In genomic region chr13:57629391-57629804, GRCh38 we compare ENCODE assay signal across 8 cellular contexts. TPM values are rescaled to one million over a fixed set of nuclear protein-coding genes. Genes with fewer than 3 reads are reported as not detected.
DNase-seq lines count a peak whose midpoint lies in the region; ATAC-seq and TF ChIP-seq lines count a peak whose summit lies in the region.

No MANE protein-coding gene starts in this region.

- no peak overlapping the region for H3K27ac Mint-ChIP-seq in activated T-helper 1 cell treated with anti-CD3 and anti-CD28 coated beads, Interleukin-12 subunit alpha, Interleukin-12 subunit beta, Interleukin-2, Interleukin-4 antibody, amounts not matched to agents 30 ng/mL and 10 ng/mL and 1 ng/mL, durations not matched to agents 14 hours and 24 hours and 36 hours

- H3K36me3 ChIP-seq in HEK293 (ENCODE audit: control insufficient read depth in 2 of 2, insufficient read depth in 1 of 2, low read length in 2 of 2) (peaks cover 0 to 15% of the 10 kb centered on the region in 2 experiments; a peak in 1 of 3 replicates), gastrocnemius medialis (no peaks in the 10 kb centered on the region)

- ATAC-seq in right cardiac atrium (peak in 1 of 2 donors; percentile 10), gastrocnemius medialis (no peak), GM18511 (IDR thresholded peaks at IDR 0.05; ENCODE audit: unreplicated experiment) (no peak)

- intact Hi-C loops in activated T-helper 1 cell treated with anti-CD3 and anti-CD28 coated beads, Interleukin-12 subunit alpha, Interleukin-12 subunit beta, Interleukin-2, Interleukin-4 antibody, amounts not matched to agents 30 ng/mL and 10 ng/mL and 1 ng/mL, durations not matched to agents 14 hours and 24 hours and 36 hours (cut with micrococcal nuclease), result no loop called here
- intact Hi-C loops in right cardiac atrium (cut with DNase I) (loop anchor here in 1 of 4 donors (5.0 kb wide), 1 partner anchor 228 kb away; no protein-coding TSS in a partner anchor), gastrocnemius medialis (cut with DNase I; ENCODE audit: low total_unique reads) (no loop called here)

- H3K4me1 Mint-ChIP-seq in activated T-helper 1 cell treated with anti-CD3 and anti-CD28 coated beads, Interleukin-12 subunit alpha, Interleukin-12 subunit beta, Interleukin-2, Interleukin-4 antibody, amounts not matched to agents 30 ng/mL and 10 ng/mL and 1 ng/mL, durations not matched to agents 14 hours and 24 hours and 36 hours (ENCODE audit: low read depth), result peaks cover 33% of the 10 kb centered on the region

- H3K9me3 ChIP-seq in HEK293 (ENCODE audit: control insufficient read depth, insufficient read depth, low read depth, low read length), result no peaks in the 10 kb centered on the region
- no peaks in the 10 kb centered on the region for H3K9me3 ChIP-seq in right cardiac atrium (ENCODE audit: control insufficient read depth, low read length)
- H3K9me3 ChIP-seq in gastrocnemius medialis, result no peaks in the 10 kb centered on the region

- H3K4me3 ChIP-seq in HEK293 (ENCODE audit: low read depth, low read length) (peak overlapping the region; percentile 72), right cardiac atrium (ENCODE audit: low read length) (peak overlapping the region; percentile 75), gastrocnemius medialis (peak overlapping the region; percentile 54 to 61 (median 58))

- POLR2A ChIA-PET in HEK293 (lab: Yijun Ruan, JAX), result interaction anchor here (0.6 kb wide), 2 partner anchors 12 to 507 kb away, joined by 3 to 4 read pairs; no protein-coding TSS in a partner anchor

- H3K27ac ChIP-seq in HEK293 (ENCODE audit: extremely low read depth, low read depth, low read length) (no peak overlapping the region), right cardiac atrium (ENCODE audit: low read length) (no peak overlapping the region), gastrocnemius medialis (no peak overlapping the region)

- no peaks in the 10 kb centered on the region for H3K9me3 Mint-ChIP-seq in activated T-helper 1 cell treated with anti-CD3 and anti-CD28 coated beads, Interleukin-12 subunit alpha, Interleukin-12 subunit beta, Interleukin-2, Interleukin-4 antibody, amounts not matched to agents 30 ng/mL and 10 ng/mL and 1 ng/mL, durations not matched to agents 14 hours and 24 hours and 36 hours

- H3K4me3 Mint-ChIP-seq in activated T-helper 1 cell treated with anti-CD3 and anti-CD28 coated beads, Interleukin-12 subunit alpha, Interleukin-12 subunit beta, Interleukin-2, Interleukin-4 antibody, amounts not matched to agents 30 ng/mL and 10 ng/mL and 1 ng/mL, durations not matched to agents 14 hours and 24 hours and 36 hours, result peak overlapping the region; percentile 56

- in situ Hi-C loops in gastrocnemius medialis (cut with MboI; ENCODE audit: low sequenced_read_pairs in 4 of 4), result loop anchor here in 1 of 4 donors (25.0 kb wide), 1 partner anchor 1683 kb away; no protein-coding TSS in a partner anchor

- no peaks in the 10 kb centered on the region for H3K4me1 ChIP-seq in HEK293 (ENCODE audit: control insufficient read depth, insufficient read depth, low read length)
- H3K4me1 ChIP-seq in right cardiac atrium (ENCODE audit: control insufficient read depth, insufficient read depth, low read length), result no peaks in the 10 kb centered on the region
- H3K4me1 ChIP-seq in gastrocnemius medialis, result peaks cover 18 to 26% of the 10 kb centered on the region in 2 donors

- peaks cover 47% of the 10 kb centered on the region for H3K27me3 Mint-ChIP-seq in activated T-helper 1 cell treated with anti-CD3 and anti-CD28 coated beads, Interleukin-12 subunit alpha, Interleukin-12 subunit beta, Interleukin-2, Interleukin-4 antibody, amounts not matched to agents 30 ng/mL and 10 ng/mL and 1 ng/mL, durations not matched to agents 14 hours and 24 hours and 36 hours (ENCODE audit: insufficient read depth)

- 1% methylated on average over 29 of the region's 29 CpGs for WGBS in right cardiac atrium

- CTCF ChIA-PET in HEK293 (lab: Yijun Ruan, JAX), result interaction anchor here (0.6 kb wide), 1 partner anchor 600 kb away, joined by 3 read pairs; no protein-coding TSS in a partner anchor

- no peak for TF ChIP-seq CTCF in HEK293 (tag by site-specific recombination; IDR thresholded peaks at IDR 0.05)
- no peak for TF ChIP-seq CTCF in gastrocnemius medialis (IDR thresholded peaks at IDR 0.05 in 4 of 5, conservative IDR thresholded peaks at IDR 0.05 in 1 of 5)

- TF ChIP-seq POLR2A in gastrocnemius medialis (IDR thresholded peaks at IDR 0.05), result no peak

- H3K36me3 Mint-ChIP-seq in activated T-helper 1 cell treated with anti-CD3 and anti-CD28 coated beads, Interleukin-12 subunit alpha, Interleukin-12 subunit beta, Interleukin-2, Interleukin-4 antibody, amounts not matched to agents 30 ng/mL and 10 ng/mL and 1 ng/mL, durations not matched to agents 14 hours and 24 hours and 36 hours (ENCODE audit: low read depth), result peaks cover 4% of the 10 kb centered on the region

- no peaks in the 10 kb centered on the region for H3K27me3 ChIP-seq in right cardiac atrium (ENCODE audit: control insufficient read depth, insufficient read depth)
- H3K27me3 ChIP-seq in gastrocnemius medialis, result peaks cover 44 to 70% (median 61%) of the 10 kb centered on the region in 3 donors

- no peak for DNase-seq in activated T-helper 1 cell treated with anti-CD3 and anti-CD28 coated beads, Interleukin-12 subunit alpha, Interleukin-12 subunit beta, Interleukin-2, Interleukin-4 antibody, amounts not matched to agents 30 ng/mL and 10 ng/mL and 1 ng/mL, durations not matched to agents 14 hours and 24 hours and 36 hours (ENCODE audit: low spot score)
- DNase-seq in right cardiac atrium (peak; percentile 21 to 50 (median 50)), gastrocnemius medialis (no peak), activated gamma-delta T cell treated with Interleukin-2 at 50 U/mL for 16 hours (no peak)
- no peak for DNase-seq in stimulated activated CD4-positive, alpha-beta T cell treated with anti-CD3 and anti-CD28 coated beads, Interleukin-12 subunit alpha, Interleukin-12 subunit beta, amount 100 ng/mL, for 4 hours
- no peak for DNase-seq in activated naive CD4-positive, alpha-beta T cell (lab: John Stamatoyannopoulos, UW)

TF ChIP-seq in HEK293, 187 proteins besides CTCF, POLR2A, EP300 and RAD21:
- TF ChIP-seq ZSCAN4 (tag by site-specific recombination; IDR thresholded peaks at IDR 0.05), result peak; percentile 68
- TF ChIP-seq YY1 (tag by site-specific recombination; IDR thresholded peaks at IDR 0.05), result no peak
- TF ChIP-seq SETDB1 (IDR thresholded peaks at IDR 0.05; ENCODE audit: insufficient read length, low read length), result no peak
- 0 out of 2 replicates have a peak, but pooled peaks have one; percentile 19 for TF ChIP-seq PRDM1 (tag by site-specific recombination; IDR thresholded peaks at IDR 0.05)
- peak; percentile 68 for TF ChIP-seq ZFHX2 (tag by site-specific recombination; conservative IDR thresholded peaks at IDR 0.05)

RNA-seq across cellular contexts. Expression of gene PCDH17, which starts 2.1 kb away (rescaled TPM):
- total RNA-seq in activated T-helper 1 cell treated with anti-CD3 and anti-CD28 coated beads, Interleukin-12 subunit alpha, Interleukin-12 subunit beta, Interleukin-2, Interleukin-4 antibody, amounts not matched to agents 30 ng/mL and 10 ng/mL and 1 ng/mL, durations not matched to agents 14 hours and 24 hours and 36 hours, result 0.05 and 0.07 TPM in 2 replicates
- total RNA-seq in right cardiac atrium (1 to 10 TPM; 4.2 to 6.0 (median 5.4) TPM), gastrocnemius medialis (1 to 10 TPM in 2 of 4 donors, under 1 TPM in 2; 0.51 to 1.4 (median 1.1) TPM)
- 1.3 TPM for polyA plus RNA-seq in right cardiac atrium

Comparison
In these comparisons a context has a peak if more than half of its experiments do, and no peak if none do; other contexts are left out.
1. DNase-seq: peak in right cardiac atrium (3 of 3); none in activated T-helper 1 cell treated with anti-CD3 and anti-CD28 coated beads, Interleukin-12 subunit alpha, Interleukin-12 subunit beta, Interleukin-2, Interleukin-4 antibody, amounts not matched to agents 30 ng/mL and 10 ng/mL and 1 ng/mL, durations not matched to agents 14 hours and 24 hours and 36 hours (single experiment), gastrocnemius medialis (0 of 2), activated gamma-delta T cell treated with Interleukin-2 at 50 U/mL for 16 hours (single experiment), stimulated activated CD4-positive, alpha-beta T cell treated with anti-CD3 and anti-CD28 coated beads, Interleukin-12 subunit alpha, Interleukin-12 subunit beta, amount 100 ng/mL, for 4 hours (single experiment) and activated naive CD4-positive, alpha-beta T cell (0 of 4).
2. Peak in every context shown above with its lines, with median percentiles within 50 percentile points of each other: H3K4me3 ChIP-seq.